ENCODE assay signal across 8 cellular contexts in the genomic region with DNA sequence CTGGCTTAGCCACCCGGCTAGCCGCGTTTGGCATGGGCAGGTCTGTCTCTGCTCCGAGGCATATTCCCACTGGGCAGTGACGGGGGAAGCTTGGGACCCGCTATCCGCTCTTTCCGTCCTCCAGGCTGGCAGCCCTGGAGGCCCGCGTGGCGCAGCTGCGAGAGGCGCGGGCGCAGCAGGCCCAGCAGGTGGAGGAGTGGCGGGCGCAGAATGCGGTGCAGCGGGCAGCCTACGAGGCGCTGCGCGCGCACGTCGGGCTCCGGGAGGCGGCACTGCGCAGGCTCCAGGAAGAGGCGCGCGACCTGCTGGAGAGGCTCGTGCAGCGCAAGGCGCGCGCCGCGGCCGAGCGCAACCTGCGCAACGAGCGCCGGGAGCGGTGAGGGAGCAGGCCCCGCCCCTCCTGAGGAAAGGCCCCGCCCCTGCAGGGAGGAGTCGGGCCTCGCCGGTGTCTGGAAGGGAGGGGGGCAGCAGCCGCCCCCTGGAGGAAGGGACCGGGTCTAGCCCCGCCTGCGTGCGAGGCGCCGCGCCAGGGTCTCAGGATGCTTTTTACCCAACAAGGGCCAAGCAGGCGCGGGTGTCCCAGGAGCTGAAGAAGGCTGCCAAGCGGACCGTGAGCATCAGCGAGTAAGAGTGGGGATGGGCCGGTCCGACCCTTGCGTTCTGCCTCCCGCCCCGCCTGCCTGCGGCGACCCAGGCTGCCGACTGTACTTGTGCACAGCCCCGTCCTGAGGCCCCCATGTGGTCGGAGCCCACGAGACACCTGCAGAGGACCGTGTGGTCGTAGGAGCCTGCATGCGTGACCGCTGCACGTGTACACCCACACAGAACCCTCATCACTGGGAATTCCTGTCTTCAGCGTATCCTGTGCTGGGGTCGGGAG. TPM values are rescaled to one million over a fixed set of nuclear protein-coding genes. Genes with fewer than 3 reads are reported as not detected.
A peak's percentile ranks its signal among the peaks of the same experiment; 100 is the strongest.
DNase-seq lines count a peak whose midpoint lies in the region; ATAC-seq and TF ChIP-seq lines count a peak whose summit lies in the region.

No MANE protein-coding gene starts in this region.

- H3K27ac ChIP-seq in A673 (ENCODE audit: low read depth, low read length, poor library complexity, severe bottlenecking) = peak overlapping the region; percentile 71

- DNase-seq in A673 (ENCODE audit: low spot score) (peak; percentile 97), NCI-H1417 (lab: John Stamatoyannopoulos, UW) (peak; percentile 97), T47D (ENCODE audit: low read depth in 1 of 2, low spot score in 1 of 2) (peak; percentile 94 to 99), skeletal muscle cell (ENCODE audit: low read depth) (peak; percentile 47), KBM-7 (no peak)

- H3K36me3 ChIP-seq in A673 (ENCODE audit: insufficient read depth, low read length, poor library complexity, severe bottlenecking) = no peaks in the 10 kb centered on the region

- intact Hi-C loops in A673 (cut with micrococcal nuclease; ENCODE audit: unreplicated experiment) = no loop called here

- H3K4me3 ChIP-seq in A673 (ENCODE audit: low read depth, low read length, poor library complexity, severe bottlenecking) (peak overlapping the region; percentile 48), WI38 (ENCODE audit: low read depth, low read length) (peak overlapping the region; percentile 47), iPS-18c (ENCODE audit: insufficient read depth, low read depth, low read length) (peak overlapping the region; percentile 76), skeletal muscle cell (ENCODE audit: low read depth, low read length) (peak overlapping the region; percentile 59)

- in situ Hi-C loops in T47D (cut with HindIII; ENCODE audit: low pct_unique_long_range_greater_than_20kb, low sequenced_read_pairs) (no loop called here), KBM-7 (cut with MboI; ENCODE audit: low pct_unique_long_range_greater_than_20kb, low sequenced_read_pairs) (no loop called here)

- H3K9me3 ChIP-seq in A673 (ENCODE audit: low read depth, low read length, poor library complexity, severe bottlenecking) (no peaks in the 10 kb centered on the region), iPS-18c (ENCODE audit: control insufficient read depth, insufficient read depth, low read length) (no peaks in the 10 kb centered on the region)

- TF ChIP-seq CTCF in A673 (conservative IDR thresholded peaks at IDR 0.05; ENCODE audit: low read depth, low read length) (0 out of 2 replicates have a peak, but pooled peaks have one; percentile 26), WI38 (IDR thresholded peaks at IDR 0.05; ENCODE audit: low read depth, low read length) (no peak)

- no peaks in the 10 kb centered on the region for H3K27me3 ChIP-seq in A673 (replicated peaks; ENCODE audit: insufficient read depth, low read depth, low read length, poor library complexity)

- POLR2A ChIA-PET in A673 (lab: Charles Lee; ENCODE audit: low non-redundant PET) = interaction anchor here (0.5 kb wide), 1 partner anchor 24 kb away, joined by 5 read pairs; no protein-coding TSS in a partner anchor

- ATAC-seq in GM19043 (IDR thresholded peaks at IDR 0.05; ENCODE audit: low read depth, unreplicated experiment) = peak; percentile 58

- BruUV-seq in A673 (replicated peaks; lab: Mats Ljungman, UMichigan) = no TSS peak

- H3K4me1 ChIP-seq in A673 (ENCODE audit: insufficient read depth, low read length, poor library complexity, severe bottlenecking) = peaks cover 8% of the 10 kb centered on the region

- CTCF ChIA-PET in A673 (lab: Charles Lee) = no interaction called here

RNA-seq across cellular contexts. Expression of a gene that starts 7.9 kb away (rescaled TPM):
- 8.6 and 11.7 TPM in 2 replicates for total RNA-seq in A673 (2021)

RNA-seq across cellular contexts. Expression of a gene that starts 28.3 kb away (rescaled TPM):
- total RNA-seq in A673 (2021) = 16.9 and 18.3 TPM in 2 replicates
